ENCODE assay signal across 8 cellular contexts in genomic region chr6:130037207-130037811, GRCh38. TPM values are rescaled to one million over a fixed set of nuclear protein-coding genes. Genes with fewer than 3 reads are reported as not detected.
DNase-seq lines count a peak whose midpoint lies in the region; ATAC-seq, FAIRE-seq and TF ChIP-seq lines count a peak whose summit lies in the region.

No MANE protein-coding gene starts in this region.

- H3K27me3 Mint-ChIP-seq in progenitor cell of endocrine pancreas = no peaks in the 10 kb centered on the region
- H3K27me3 Mint-ChIP-seq in activated T-cell treated with anti-CD3 and anti-CD28 coated beads, Interleukin-2, amount 50 U/mL, for 4 hours (ENCODE audit: low read depth) = no peaks in the 10 kb centered on the region

- TF ChIP-seq CTCF in GM10248 (IDR thresholded peaks at IDR 0.05; ENCODE audit: control extremely low read depth, extremely low read depth, low read depth, missing control alignments) (peak; percentile 15), MM.1S (IDR thresholded peaks at IDR 0.05; ENCODE audit: low read length) (peak; percentile 56), progenitor cell of endocrine pancreas (IDR thresholded peaks at IDR 0.05; ENCODE audit: unreplicated experiment) (peak; percentile 64)

- no peaks in the 10 kb centered on the region for H3K9me2 ChIP-seq in MM.1S (replicated peaks; ENCODE audit: insufficient read depth, low read length)

- H3K4me3 ChIP-seq in MM.1S (ENCODE audit: low read length) = no peak overlapping the region

- no peaks in the 10 kb centered on the region for H3K9me3 ChIP-seq in MM.1S (replicated peaks; ENCODE audit: insufficient read depth, low read length)

- H3K4me2 ChIP-seq in MM.1S (ENCODE audit: low read depth, low read length) = no peak overlapping the region

- ATAC-seq in esophagus mucosa = no peak
- ATAC-seq in activated T-cell treated with anti-CD3 and anti-CD28 coated beads, Interleukin-2, amount 50 U/mL, for 4 hours = no peak
- ATAC-seq in HG02759 (IDR thresholded peaks at IDR 0.05; ENCODE audit: unreplicated experiment) = no peak
- no peak for ATAC-seq in HG03135 (IDR thresholded peaks at IDR 0.05; ENCODE audit: unreplicated experiment)

- no peaks in the 10 kb centered on the region for H3K36me3 ChIP-seq in MM.1S (replicated peaks; ENCODE audit: insufficient read depth, low read length)

- H3K27ac ChIP-seq in MM.1S (ENCODE audit: low read length) = no peak overlapping the region

- peaks cover 8% of the 10 kb centered on the region for H3K36me3 Mint-ChIP-seq in progenitor cell of endocrine pancreas (ENCODE audit: insufficient read depth)
- peaks cover 14% of the 10 kb centered on the region for H3K36me3 Mint-ChIP-seq in activated T-cell treated with anti-CD3 and anti-CD28 coated beads, Interleukin-2, amount 50 U/mL, for 4 hours (ENCODE audit: insufficient read depth)

- H4K20me1 ChIP-seq in MM.1S (ENCODE audit: insufficient read depth, low read length) = no peaks in the 10 kb centered on the region

- H3K4me3 Mint-ChIP-seq in progenitor cell of endocrine pancreas (ENCODE audit: low read depth) = no peak overlapping the region
- no peak overlapping the region for H3K4me3 Mint-ChIP-seq in activated T-cell treated with anti-CD3 and anti-CD28 coated beads, Interleukin-2, amount 50 U/mL, for 4 hours

- H3K4me1 Mint-ChIP-seq in progenitor cell of endocrine pancreas (ENCODE audit: low read depth) = peaks cover 2% of the 10 kb centered on the region
- peaks cover 66% of the 10 kb centered on the region for H3K4me1 Mint-ChIP-seq in activated T-cell treated with anti-CD3 and anti-CD28 coated beads, Interleukin-2, amount 50 U/mL, for 4 hours (ENCODE audit: low read depth)

- POLR2A ChIA-PET in GM10248 (lab: Yijun Ruan, JAX) = no interaction called here

- peaks cover 11% of the 10 kb centered on the region; the same call in 1 of the 2 replicates for H3K4me1 ChIP-seq in MM.1S (ENCODE audit: low read length)

- DNase-seq in GM10248 (ENCODE audit: extremely low spot score) (no peak), MM.1S (peak; percentile 18), progenitor cell of endocrine pancreas (ENCODE audit: low spot score, unreplicated experiment) (no peak)
- no peak for DNase-seq in activated T-cell treated with anti-CD3 and anti-CD28 coated beads, Interleukin-2, amount 50 U/mL, for 4 hours

- H3F3A ChIP-seq in MM.1S (ENCODE audit: insufficient read depth, low read length) = no peaks in the 10 kb centered on the region

- CTCF ChIA-PET in GM10248 (lab: Yijun Ruan, JAX) = interaction anchor here (0.9 to 1.7 kb wide), 6 partner anchors 11 to 848 kb away, joined by 3 to 7 read pairs (median 3); no protein-coding TSS in a partner anchor

- FAIRE-seq in colon (lab: Jason Lieb, UNC) = peak; percentile 38

- peaks cover 3% of the 10 kb centered on the region for H3K9me3 Mint-ChIP-seq in progenitor cell of endocrine pancreas (ENCODE audit: low read depth)
- H3K9me3 Mint-ChIP-seq in activated T-cell treated with anti-CD3 and anti-CD28 coated beads, Interleukin-2, amount 50 U/mL, for 4 hours = no peaks in the 10 kb centered on the region

- no peaks in the 10 kb centered on the region for H3K79me2 ChIP-seq in MM.1S (ENCODE audit: low read length)

- no peaks in the 10 kb centered on the region for H3K27me3 ChIP-seq in MM.1S (replicated peaks; ENCODE audit: insufficient read depth, low read length)

- no peak overlapping the region for H3K27ac Mint-ChIP-seq in progenitor cell of endocrine pancreas

- no peak overlapping the region for H3K9ac ChIP-seq in MM.1S (ENCODE audit: low read length)

- no peak overlapping the region for H2AFZ ChIP-seq in MM.1S (ENCODE audit: low read length)

RNA-seq across cellular contexts. Expression of gene L3MBTL3, which starts 18.9 kb away (rescaled TPM):
- total RNA-seq in progenitor cell of endocrine pancreas (30.3 and 35.5 TPM in 2 replicates), esophagus mucosa (2.5 TPM)
- 10 to 100 TPM; 10.0 to 13.5 (median 11.8) TPM for total RNA-seq in activated T-cell treated with anti-CD3 and anti-CD28 coated beads, Interleukin-2, amount 50 U/mL, for 4 hours
